Comparison of ENCODE assay signal across 10 cellular contexts in genomic region chr13:109439813-109440212, GRCh38.
"Had no signal": no experiment of that assay in that cellular context is flagged by ENCODE, and none has a peak within 500 bp of the region (broad histone marks: within the 10 kb centered on the region; RNA-seq: fewer than 3 reads in every experiment).

No MANE protein-coding gene starts in this region.

- H3K27ac ChIP-seq: VCaP, WERI-Rb-1 had no signal

- H3K36me3 ChIP-seq: WERI-Rb-1 had no signal

- ATAC-seq: activated CD4-positive, alpha-beta T cell treated with anti-CD3 and anti-CD28 coated beads for 36 hours; activated CD4-positive, CD25-positive, alpha-beta regulatory T cell treated with anti-CD3 and anti-CD28 coated beads, Interleukin-2, amount 50 U/mL, for 24 hours; activated CD8-positive, alpha-beta memory T cell treated with anti-CD3 and anti-CD28 coated beads, Interleukin-2, amount 10 ng/mL, durations not matched to agents 7 days and 5 days; activated CD8-positive, alpha-beta T cell treated with anti-CD3 and anti-CD28 coated beads for 36 hours; activated CD8-positive, alpha-beta T cell treated with anti-CD3 and anti-CD28 coated beads, Interleukin-2, amount 10 ng/mL, durations not matched to agents 7 days and 5 days; T-cell; T-helper 17 cell; WTC11 had no signal
